1 cellular context compared by ENCODE assay signal in the genomic region with DNA sequence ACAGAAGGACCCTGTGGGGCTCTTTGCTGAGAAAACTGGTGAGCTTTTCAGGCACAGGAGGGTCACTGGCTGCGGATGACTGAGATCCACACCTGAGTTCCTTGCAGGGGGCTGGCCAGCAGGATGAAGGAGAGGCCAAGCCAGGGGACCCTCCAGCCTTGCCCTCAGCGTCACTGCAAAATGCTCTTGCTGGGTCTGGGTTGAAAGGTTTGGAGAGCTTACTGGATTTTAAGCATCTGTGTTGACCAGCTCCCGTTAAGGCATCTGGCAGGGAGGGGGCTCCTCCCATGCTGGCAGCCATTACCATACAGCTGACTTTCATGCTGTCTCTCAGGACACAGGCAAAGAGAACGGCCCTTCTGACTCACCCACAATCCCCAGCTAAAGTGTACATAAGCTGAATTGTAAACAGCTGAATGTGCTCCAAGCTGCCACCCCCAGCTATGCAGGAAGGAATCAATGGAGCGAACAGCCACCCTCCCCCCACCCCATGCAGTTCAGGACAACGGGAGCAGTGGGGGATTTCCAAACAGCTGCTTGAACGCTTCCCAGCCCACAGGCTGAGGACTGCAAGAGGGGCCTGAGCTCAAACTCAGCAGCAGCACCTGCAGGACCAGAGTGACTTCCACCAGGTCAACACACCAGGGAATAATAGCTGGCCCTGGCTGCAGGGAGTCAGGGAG.
A peak's percentile ranks its signal among the peaks of the same experiment; 100 is the strongest.
TF ChIP-seq lines count a peak whose summit lies in the region.

No MANE protein-coding gene starts in this region.

TF ChIP-seq in HepG2, 621 proteins besides CTCF, POLR2A, EP300 and RAD21 (continued from another document and continues in another):
- TF ChIP-seq, protein P1, sequence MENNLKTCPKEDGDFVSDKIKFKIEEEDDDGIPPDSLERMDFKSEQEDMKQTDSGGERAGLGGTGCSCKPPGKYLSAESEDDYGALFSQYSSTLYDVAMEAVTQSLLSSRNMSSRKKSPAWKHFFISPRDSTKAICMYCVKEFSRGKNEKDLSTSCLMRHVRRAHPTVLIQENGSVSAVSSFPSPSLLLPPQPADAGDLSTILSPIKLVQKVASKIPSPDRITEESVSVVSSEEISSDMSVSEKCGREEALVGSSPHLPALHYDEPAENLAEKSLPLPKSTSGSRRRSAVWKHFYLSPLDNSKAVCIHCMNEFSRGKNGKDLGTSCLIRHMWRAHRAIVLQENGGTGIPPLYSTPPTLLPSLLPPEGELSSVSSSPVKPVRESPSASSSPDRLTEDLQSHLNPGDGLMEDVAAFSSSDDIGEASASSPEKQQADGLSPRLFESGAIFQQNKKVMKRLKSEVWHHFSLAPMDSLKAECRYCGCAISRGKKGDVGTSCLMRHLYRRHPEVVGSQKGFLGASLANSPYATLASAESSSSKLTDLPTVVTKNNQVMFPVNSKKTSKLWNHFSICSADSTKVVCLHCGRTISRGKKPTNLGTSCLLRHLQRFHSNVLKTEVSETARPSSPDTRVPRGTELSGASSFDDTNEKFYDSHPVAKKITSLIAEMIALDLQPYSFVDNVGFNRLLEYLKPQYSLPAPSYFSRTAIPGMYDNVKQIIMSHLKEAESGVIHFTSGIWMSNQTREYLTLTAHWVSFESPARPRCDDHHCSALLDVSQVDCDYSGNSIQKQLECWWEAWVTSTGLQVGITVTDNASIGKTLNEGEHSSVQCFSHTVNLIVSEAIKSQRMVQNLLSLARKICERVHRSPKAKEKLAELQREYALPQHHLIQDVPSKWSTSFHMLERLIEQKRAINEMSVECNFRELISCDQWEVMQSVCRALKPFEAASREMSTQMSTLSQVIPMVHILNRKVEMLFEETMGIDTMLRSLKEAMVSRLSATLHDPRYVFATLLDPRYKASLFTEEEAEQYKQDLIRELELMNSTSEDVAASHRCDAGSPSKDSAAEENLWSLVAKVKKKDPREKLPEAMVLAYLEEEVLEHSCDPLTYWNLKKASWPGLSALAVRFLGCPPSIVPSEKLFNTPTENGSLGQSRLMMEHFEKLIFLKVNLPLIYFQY (CRISPR knock-in tag; IDR thresholded peaks at IDR 0.05; ENCODE audit: borderline replicate concordance): no peak
- TF ChIP-seq, protein P2, sequence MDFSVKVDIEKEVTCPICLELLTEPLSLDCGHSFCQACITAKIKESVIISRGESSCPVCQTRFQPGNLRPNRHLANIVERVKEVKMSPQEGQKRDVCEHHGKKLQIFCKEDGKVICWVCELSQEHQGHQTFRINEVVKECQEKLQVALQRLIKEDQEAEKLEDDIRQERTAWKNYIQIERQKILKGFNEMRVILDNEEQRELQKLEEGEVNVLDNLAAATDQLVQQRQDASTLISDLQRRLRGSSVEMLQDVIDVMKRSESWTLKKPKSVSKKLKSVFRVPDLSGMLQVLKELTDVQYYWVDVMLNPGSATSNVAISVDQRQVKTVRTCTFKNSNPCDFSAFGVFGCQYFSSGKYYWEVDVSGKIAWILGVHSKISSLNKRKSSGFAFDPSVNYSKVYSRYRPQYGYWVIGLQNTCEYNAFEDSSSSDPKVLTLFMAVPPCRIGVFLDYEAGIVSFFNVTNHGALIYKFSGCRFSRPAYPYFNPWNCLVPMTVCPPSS (IDR thresholded peaks at IDR 0.05): no peak
- TF ChIP-seq ZNF652 (CRISPR knock-in tag; IDR thresholded peaks at IDR 0.05; ENCODE audit: borderline replicate concordance, low read depth) (peak; percentile 67; the same call in 1 of the 2 replicates), MAFG (CRISPR knock-in tag; IDR thresholded peaks at IDR 0.05) (no peak), ZNF773 (CRISPR knock-in tag; IDR thresholded peaks at IDR 0.05; ENCODE audit: borderline replicate concordance) (no peak), PHF5A (CRISPR knock-in tag; IDR thresholded peaks at IDR 0.05; ENCODE audit: low read depth, unreplicated experiment) (no peak), ZNF790 (CRISPR knock-in tag; IDR thresholded peaks at IDR 0.05; ENCODE audit: borderline replicate concordance) (no peak), MXD4 (CRISPR knock-in tag; IDR thresholded peaks at IDR 0.05) (peak; percentile 79; the same call in 1 of the 2 replicates), KLF16 (CRISPR knock-in tag; IDR thresholded peaks at IDR 0.05) (peak in 1 of 2 experiments; percentile 77; a peak in 1 of 4 replicates), TCF7 (IDR thresholded peaks at IDR 0.05; ENCODE audit: low read depth) (peak; percentile 42), ZBTB1 (CRISPR knock-in tag; IDR thresholded peaks at IDR 0.05; ENCODE audit: borderline replicate concordance) (no peak), ZNF598 (CRISPR knock-in tag; IDR thresholded peaks at IDR 0.05; ENCODE audit: borderline replicate concordance) (0 out of 2 replicates have a peak, but pooled peaks have one; percentile 42), ZNF782 (CRISPR knock-in tag; IDR thresholded peaks at IDR 0.05; ENCODE audit: borderline replicate concordance) (no peak; the same call in 1 of the 2 replicates), RFXANK (CRISPR knock-in tag; IDR thresholded peaks at IDR 0.05) (no peak), ZMYM2 (CRISPR knock-in tag; IDR thresholded peaks at IDR 0.05) (no peak), HMGA1 (CRISPR knock-in tag; conservative IDR thresholded peaks at IDR 0.05) (no peak), ZNF468 (CRISPR knock-in tag; IDR thresholded peaks at IDR 0.05) (no peak), ZNF775 (CRISPR knock-in tag; IDR thresholded peaks at IDR 0.05; ENCODE audit: borderline replicate concordance) (no peak), AGO2 (optimal IDR thresholded peaks at IDR 0.05; ENCODE audit: low read depth, low read length) (peak; percentile 49), ZNF674 (CRISPR knock-in tag; IDR thresholded peaks at IDR 0.05; ENCODE audit: low read depth) (no peak), STAG1 (CRISPR knock-in tag; IDR thresholded peaks at IDR 0.05) (0 out of 2 replicates have a peak, but pooled peaks have one; percentile 6), NFIB (CRISPR knock-in tag; IDR thresholded peaks at IDR 0.05; ENCODE audit: borderline replicate concordance) (no peak), DMAP1 (CRISPR knock-in tag; IDR thresholded peaks at IDR 0.05) (peak; percentile 80; the same call in 1 of the 2 replicates)
- TF ChIP-seq, protein P3, sequence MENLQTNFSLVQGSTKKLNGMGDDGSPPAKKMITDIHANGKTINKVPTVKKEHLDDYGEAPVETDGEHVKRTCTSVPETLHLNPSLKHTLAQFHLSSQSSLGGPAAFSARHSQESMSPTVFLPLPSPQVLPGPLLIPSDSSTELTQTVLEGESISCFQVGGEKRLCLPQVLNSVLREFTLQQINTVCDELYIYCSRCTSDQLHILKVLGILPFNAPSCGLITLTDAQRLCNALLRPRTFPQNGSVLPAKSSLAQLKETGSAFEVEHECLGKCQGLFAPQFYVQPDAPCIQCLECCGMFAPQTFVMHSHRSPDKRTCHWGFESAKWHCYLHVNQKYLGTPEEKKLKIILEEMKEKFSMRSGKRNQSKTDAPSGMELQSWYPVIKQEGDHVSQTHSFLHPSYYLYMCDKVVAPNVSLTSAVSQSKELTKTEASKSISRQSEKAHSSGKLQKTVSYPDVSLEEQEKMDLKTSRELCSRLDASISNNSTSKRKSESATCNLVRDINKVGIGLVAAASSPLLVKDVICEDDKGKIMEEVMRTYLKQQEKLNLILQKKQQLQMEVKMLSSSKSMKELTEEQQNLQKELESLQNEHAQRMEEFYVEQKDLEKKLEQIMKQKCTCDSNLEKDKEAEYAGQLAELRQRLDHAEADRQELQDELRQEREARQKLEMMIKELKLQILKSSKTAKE (CRISPR knock-in tag; IDR thresholded peaks at IDR 0.05; ENCODE audit: borderline replicate concordance): peak; percentile 82
- TF ChIP-seq, protein P4, sequence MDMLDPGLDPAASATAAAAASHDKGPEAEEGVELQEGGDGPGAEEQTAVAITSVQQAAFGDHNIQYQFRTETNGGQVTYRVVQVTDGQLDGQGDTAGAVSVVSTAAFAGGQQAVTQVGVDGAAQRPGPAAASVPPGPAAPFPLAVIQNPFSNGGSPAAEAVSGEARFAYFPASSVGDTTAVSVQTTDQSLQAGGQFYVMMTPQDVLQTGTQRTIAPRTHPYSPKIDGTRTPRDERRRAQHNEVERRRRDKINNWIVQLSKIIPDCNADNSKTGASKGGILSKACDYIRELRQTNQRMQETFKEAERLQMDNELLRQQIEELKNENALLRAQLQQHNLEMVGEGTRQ (IDR thresholded peaks at IDR 0.05; ENCODE audit: low read depth, low read length): no peak
- TF ChIP-seq, protein P4 (CRISPR knock-in tag; IDR thresholded peaks at IDR 0.05; ENCODE audit: borderline replicate concordance): no peak
- TF ChIP-seq, protein P5, sequence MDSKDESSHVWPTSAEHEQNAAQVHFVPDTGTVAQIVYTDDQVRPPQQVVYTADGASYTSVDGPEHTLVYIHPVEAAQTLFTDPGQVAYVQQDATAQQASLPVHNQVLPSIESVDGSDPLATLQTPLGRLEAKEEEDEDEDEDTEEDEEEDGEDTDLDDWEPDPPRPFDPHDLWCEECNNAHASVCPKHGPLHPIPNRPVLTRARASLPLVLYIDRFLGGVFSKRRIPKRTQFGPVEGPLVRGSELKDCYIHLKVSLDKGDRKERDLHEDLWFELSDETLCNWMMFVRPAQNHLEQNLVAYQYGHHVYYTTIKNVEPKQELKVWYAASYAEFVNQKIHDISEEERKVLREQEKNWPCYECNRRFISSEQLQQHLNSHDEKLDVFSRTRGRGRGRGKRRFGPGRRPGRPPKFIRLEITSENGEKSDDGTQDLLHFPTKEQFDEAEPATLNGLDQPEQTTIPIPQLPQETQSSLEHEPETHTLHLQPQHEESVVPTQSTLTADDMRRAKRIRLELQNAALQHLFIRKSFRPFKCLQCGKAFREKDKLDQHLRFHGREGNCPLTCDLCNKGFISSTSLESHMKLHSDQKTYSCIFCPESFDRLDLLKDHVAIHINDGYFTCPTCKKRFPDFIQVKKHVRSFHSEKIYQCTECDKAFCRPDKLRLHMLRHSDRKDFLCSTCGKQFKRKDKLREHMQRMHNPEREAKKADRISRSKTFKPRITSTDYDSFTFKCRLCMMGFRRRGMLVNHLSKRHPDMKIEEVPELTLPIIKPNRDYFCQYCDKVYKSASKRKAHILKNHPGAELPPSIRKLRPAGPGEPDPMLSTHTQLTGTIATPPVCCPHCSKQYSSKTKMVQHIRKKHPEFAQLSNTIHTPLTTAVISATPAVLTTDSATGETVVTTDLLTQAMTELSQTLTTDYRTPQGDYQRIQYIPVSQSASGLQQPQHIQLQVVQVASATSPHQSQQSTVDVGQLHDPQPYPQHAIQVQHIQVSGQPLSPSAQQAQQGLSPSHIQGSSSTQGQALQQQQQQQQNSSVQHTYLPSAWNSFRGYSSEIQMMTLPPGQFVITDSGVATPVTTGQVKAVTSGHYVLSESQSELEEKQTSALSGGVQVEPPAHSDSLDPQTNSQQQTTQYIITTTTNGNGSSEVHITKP (CRISPR knock-in tag; IDR thresholded peaks at IDR 0.05; ENCODE audit: low read depth): peak; percentile 74
- TF ChIP-seq, protein P6, sequence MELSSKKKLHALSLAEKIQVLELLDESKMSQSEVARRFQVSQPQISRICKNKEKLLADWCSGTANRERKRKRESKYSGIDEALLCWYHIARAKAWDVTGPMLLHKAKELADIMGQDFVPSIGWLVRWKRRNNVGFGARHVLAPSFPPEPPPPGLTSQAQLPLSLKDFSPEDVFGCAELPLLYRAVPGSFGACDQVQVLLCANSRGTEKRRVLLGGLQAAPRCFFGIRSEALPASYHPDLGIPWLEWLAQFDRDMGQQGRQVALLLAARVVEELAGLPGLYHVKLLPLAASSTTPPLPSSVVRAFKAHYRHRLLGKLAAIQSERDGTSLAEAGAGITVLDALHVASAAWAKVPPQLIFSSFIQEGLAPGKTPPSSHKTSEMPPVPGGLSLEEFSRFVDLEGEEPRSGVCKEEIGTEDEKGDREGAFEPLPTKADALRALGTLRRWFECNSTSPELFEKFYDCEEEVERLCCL (CRISPR knock-in tag; IDR thresholded peaks at IDR 0.05; ENCODE audit: borderline replicate concordance): no peak
- TF ChIP-seq, protein P7, sequence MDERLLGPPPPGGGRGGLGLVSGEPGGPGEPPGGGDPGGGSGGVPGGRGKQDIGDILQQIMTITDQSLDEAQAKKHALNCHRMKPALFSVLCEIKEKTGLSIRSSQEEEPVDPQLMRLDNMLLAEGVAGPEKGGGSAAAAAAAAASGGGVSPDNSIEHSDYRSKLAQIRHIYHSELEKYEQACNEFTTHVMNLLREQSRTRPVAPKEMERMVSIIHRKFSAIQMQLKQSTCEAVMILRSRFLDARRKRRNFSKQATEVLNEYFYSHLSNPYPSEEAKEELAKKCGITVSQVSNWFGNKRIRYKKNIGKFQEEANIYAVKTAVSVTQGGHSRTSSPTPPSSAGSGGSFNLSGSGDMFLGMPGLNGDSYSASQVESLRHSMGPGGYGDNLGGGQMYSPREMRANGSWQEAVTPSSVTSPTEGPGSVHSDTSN (CRISPR knock-in tag; IDR thresholded peaks at IDR 0.05): no peak
- TF ChIP-seq, protein P8, sequence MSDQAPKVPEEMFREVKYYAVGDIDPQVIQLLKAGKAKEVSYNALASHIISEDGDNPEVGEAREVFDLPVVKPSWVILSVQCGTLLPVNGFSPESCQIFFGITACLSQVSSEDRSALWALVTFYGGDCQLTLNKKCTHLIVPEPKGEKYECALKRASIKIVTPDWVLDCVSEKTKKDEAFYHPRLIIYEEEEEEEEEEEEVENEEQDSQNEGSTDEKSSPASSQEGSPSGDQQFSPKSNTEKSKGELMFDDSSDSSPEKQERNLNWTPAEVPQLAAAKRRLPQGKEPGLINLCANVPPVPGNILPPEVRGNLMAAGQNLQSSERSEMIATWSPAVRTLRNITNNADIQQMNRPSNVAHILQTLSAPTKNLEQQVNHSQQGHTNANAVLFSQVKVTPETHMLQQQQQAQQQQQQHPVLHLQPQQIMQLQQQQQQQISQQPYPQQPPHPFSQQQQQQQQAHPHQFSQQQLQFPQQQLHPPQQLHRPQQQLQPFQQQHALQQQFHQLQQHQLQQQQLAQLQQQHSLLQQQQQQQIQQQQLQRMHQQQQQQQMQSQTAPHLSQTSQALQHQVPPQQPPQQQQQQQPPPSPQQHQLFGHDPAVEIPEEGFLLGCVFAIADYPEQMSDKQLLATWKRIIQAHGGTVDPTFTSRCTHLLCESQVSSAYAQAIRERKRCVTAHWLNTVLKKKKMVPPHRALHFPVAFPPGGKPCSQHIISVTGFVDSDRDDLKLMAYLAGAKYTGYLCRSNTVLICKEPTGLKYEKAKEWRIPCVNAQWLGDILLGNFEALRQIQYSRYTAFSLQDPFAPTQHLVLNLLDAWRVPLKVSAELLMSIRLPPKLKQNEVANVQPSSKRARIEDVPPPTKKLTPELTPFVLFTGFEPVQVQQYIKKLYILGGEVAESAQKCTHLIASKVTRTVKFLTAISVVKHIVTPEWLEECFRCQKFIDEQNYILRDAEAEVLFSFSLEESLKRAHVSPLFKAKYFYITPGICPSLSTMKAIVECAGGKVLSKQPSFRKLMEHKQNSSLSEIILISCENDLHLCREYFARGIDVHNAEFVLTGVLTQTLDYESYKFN (CRISPR knock-in tag; conservative IDR thresholded peaks at IDR 0.05): peak; percentile 97
- TF ChIP-seq, protein P9, sequence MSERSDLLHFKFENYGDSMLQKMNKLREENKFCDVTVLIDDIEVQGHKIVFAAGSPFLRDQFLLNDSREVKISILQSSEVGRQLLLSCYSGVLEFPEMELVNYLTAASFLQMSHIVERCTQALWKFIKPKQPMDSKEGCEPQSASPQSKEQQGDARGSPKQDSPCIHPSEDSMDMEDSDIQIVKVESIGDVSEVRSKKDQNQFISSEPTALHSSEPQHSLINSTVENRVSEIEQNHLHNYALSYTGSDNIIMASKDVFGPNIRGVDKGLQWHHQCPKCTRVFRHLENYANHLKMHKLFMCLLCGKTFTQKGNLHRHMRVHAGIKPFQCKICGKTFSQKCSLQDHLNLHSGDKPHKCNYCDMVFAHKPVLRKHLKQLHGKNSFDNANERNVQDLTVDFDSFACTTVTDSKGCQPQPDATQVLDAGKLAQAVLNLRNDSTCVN (CRISPR knock-in tag; IDR thresholded peaks at IDR 0.05; ENCODE audit: borderline replicate concordance): no peak; the same call in 1 of the 2 replicates
